In genomic region chr15:67979281-67979680, GRCh38 we compare ENCODE assay signal across 7 cellular contexts.
"Had no signal": no experiment of that assay in that cellular context is flagged by ENCODE, and none has a peak within 500 bp of the region (broad histone marks: within the 10 kb centered on the region; RNA-seq: fewer than 3 reads in every experiment).

No MANE protein-coding gene starts in this region.

- ATAC-seq: HCT116 had no signal

- H3K9me3 ChIP-seq: HAP-1 had no signal

- H3K4me3 ChIP-seq: GM23248, HAP-1 had no signal

- H3K27ac Mint-ChIP-seq: HFFc6 had no signal

- DNase-seq: GM23248, GOT3, H7, HFFc6, IMR-90 had no signal

- H3K4me1 ChIP-seq: HAP-1 had no signal

- H3K4me3 Mint-ChIP-seq: HFFc6 had no signal

- H3K27ac ChIP-seq: GM23248 had no signal

- H3K36me3 ChIP-seq: HAP-1 had no signal
